18 cellular contexts compared by ENCODE assay signal in genomic region chr14:71652368-71652767, GRCh38.
DNase-seq lines count a peak whose midpoint lies in the region; ATAC-seq, FAIRE-seq and TF ChIP-seq lines count a peak whose summit lies in the region.
"Had no signal": no experiment of that assay in that cellular context is flagged by ENCODE, and none has a peak within 500 bp of the region (broad histone marks: within the 10 kb centered on the region; RNA-seq: fewer than 3 reads in every experiment).

No MANE protein-coding gene starts in this region.

- peak overlapping the region; percentile 88 for H3K27ac ChIP-seq in caudate nucleus (ENCODE audit: low read depth, low read length)
- H3K27ac ChIP-seq in osteoblast (ENCODE audit: low read depth, low read length): peak overlapping the region; percentile 85

- H3K4me1 Mint-ChIP-seq in activated T-cell treated with anti-CD3 and anti-CD28 coated beads, Interleukin-2, amount 50 U/mL, for 72 hours (ENCODE audit: low read depth): no peaks in the 10 kb centered on the region

- ATAC-seq in activated T-cell treated with anti-CD3 and anti-CD28 coated beads, Interleukin-2, amount 50 U/mL, for 72 hours (replicated peaks in 1 of 2): no peak
- ATAC-seq: K562 had no signal

- H3K4me2 ChIP-seq in osteoblast (ENCODE audit: insufficient read depth, low read length): no peak overlapping the region

- H3K4me1 ChIP-seq in osteoblast (ENCODE audit: insufficient read depth, low read length): peaks cover 26% of the 10 kb centered on the region

- H3K4me3 ChIP-seq in osteoblast (ENCODE audit: insufficient read depth, low read length): no peak overlapping the region
- H3K4me3 ChIP-seq: K562 had no signal

- H3K79me2 ChIP-seq in osteoblast (ENCODE audit: insufficient read depth, low read length): peaks cover 81% of the 10 kb centered on the region

- no peak overlapping the region for H3K4me3 Mint-ChIP-seq in activated T-cell treated with anti-CD3 and anti-CD28 coated beads, Interleukin-2, amount 50 U/mL, for 72 hours
- H3K4me3 Mint-ChIP-seq: CD14-positive monocyte had no signal

- H3K27me3 Mint-ChIP-seq in activated T-cell treated with anti-CD3 and anti-CD28 coated beads, Interleukin-2, amount 50 U/mL, for 72 hours (ENCODE audit: low read depth): no peaks in the 10 kb centered on the region

- no peak overlapping the region for H2AFZ ChIP-seq in osteoblast (ENCODE audit: low read length)

- peaks cover 11 to 13% of the 10 kb centered on the region in 2 donors for H3K9me3 Mint-ChIP-seq in activated T-cell treated with anti-CD3 and anti-CD28 coated beads, Interleukin-2, amount 50 U/mL, for 72 hours

- H3K36me3 ChIP-seq in osteoblast (ENCODE audit: insufficient read depth, low read length): peaks cover 39% of the 10 kb centered on the region

- no peaks in the 10 kb centered on the region for H3K27me3 ChIP-seq in osteoblast (ENCODE audit: insufficient read depth, low read length)

- H3K9me3 ChIP-seq in osteoblast (ENCODE audit: low read depth, low read length): no peaks in the 10 kb centered on the region

- FAIRE-seq in HTR-8/SVneo (lab: Jason Lieb, UNC): no peak
- FAIRE-seq: A204.1, K562 had no signal

- no peaks in the 10 kb centered on the region for H4K20me1 ChIP-seq in osteoblast (ENCODE audit: insufficient read depth, low read length)

- no peak for DNase-seq in activated T-cell treated with anti-CD3 and anti-CD28 coated beads, Interleukin-2, amount 50 U/mL, for 72 hours
- no peak for DNase-seq in activated T-cell treated with anti-CD3 and anti-CD28 coated beads, Interleukin-2, amount 50 U/mL, for 1 hour
- DNase-seq in caudate nucleus (lab: John Stamatoyannopoulos, UW): no peak
- DNase-seq in osteoblast (ENCODE audit: insufficient read length, low spot score, missing footprints): no peak
- no peak for DNase-seq in kidney tubule cell (ENCODE audit: low spot score)
- DNase-seq in HTR-8/SVneo (ENCODE audit: insufficient read length, low spot score): no peak
- DNase-seq in cerebellum (ENCODE audit: low spot score): no peak
- DNase-seq: DMS 273 treated with DMSO at 0.1 percent for 48 hours; HCEC 1CT; NCI-H187; NCI-H2171; NCI-H446; NCI-H69; NK-92 treated with Interleukin-12 subunit alpha and Interleukin-12 subunit beta, amount 100 ng/mL, for 24 hours; SHP77 treated with DMSO at 0.1 percent for 48 hours had no signal

- H3K36me3 Mint-ChIP-seq in activated T-cell treated with anti-CD3 and anti-CD28 coated beads, Interleukin-2, amount 50 U/mL, for 72 hours (ENCODE audit: insufficient read depth in 2 of 2): peaks cover 22 to 27% of the 10 kb centered on the region in 2 donors

- peak overlapping the region; percentile 86 for H3K27ac Mint-ChIP-seq in activated T-cell treated with anti-CD3 and anti-CD28 coated beads, Interleukin-2, amount 50 U/mL, for 72 hours

- no peak for TF ChIP-seq CTCF in osteoblast (IDR thresholded peaks at IDR 0.05; ENCODE audit: extremely low read depth, low read depth, low read length)
